Comparison of ENCODE assay signal across 15 cellular contexts in the genomic region with DNA sequence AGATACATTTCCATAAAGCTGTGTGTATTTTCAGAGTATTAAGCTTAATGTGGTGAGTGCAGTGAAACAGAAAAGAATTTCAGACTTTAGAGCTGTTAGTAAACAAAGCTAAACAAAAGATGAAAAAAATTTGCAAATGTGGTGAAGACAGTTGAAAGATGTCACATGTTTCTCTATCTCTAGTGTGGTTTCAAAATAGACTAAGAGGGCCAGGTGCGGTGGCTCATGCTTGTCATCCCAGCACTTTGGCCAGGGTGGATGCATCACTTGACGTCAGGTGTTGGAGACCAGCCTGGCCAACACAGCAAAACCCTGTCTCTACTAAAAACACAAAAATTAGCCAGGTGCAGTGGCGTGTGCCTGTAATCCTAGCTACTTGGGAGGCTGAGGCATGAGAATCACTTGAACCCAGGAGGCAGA.
DNase-seq lines count a peak whose midpoint lies in the region; ATAC-seq, FAIRE-seq and TF ChIP-seq lines count a peak whose summit lies in the region.
"Had no signal": no experiment of that assay in that cellular context is flagged by ENCODE, and none has a peak within 500 bp of the region (broad histone marks: within the 10 kb centered on the region; RNA-seq: fewer than 3 reads in every experiment).

No MANE protein-coding gene starts in this region.

- ATAC-seq in GM18519 (IDR thresholded peaks at IDR 0.05; ENCODE audit: low FRiP score, unreplicated experiment): peak; percentile 83
- peak; percentile 59 for ATAC-seq in GM21515 (IDR thresholded peaks at IDR 0.05; ENCODE audit: unreplicated experiment)
- ATAC-seq in HG03354 (IDR thresholded peaks at IDR 0.05; ENCODE audit: poor library complexity, severe bottlenecking, unreplicated experiment): peak; percentile 86
- ATAC-seq: naive thymus-derived CD8-positive, alpha-beta T cell had no signal

- H3K4me3 ChIP-seq in fibroblast of villous mesenchyme (ENCODE audit: low read depth, low read length): no peak overlapping the region
- H3K4me3 ChIP-seq: HAP-1, smooth muscle cell had no signal

- TF ChIP-seq CTCF in fibroblast of villous mesenchyme (IDR thresholded peaks at IDR 0.05; ENCODE audit: insufficient read depth, low read depth, low read length): no peak

- DNase-seq in fibroblast of villous mesenchyme (ENCODE audit: low read depth) (peak; percentile 51), GOT3 (lab: John Stamatoyannopoulos, UW) (no peak), GM19239 (ENCODE audit: insufficient read length, low spot score) (no peak), AML-193 (lab: John Stamatoyannopoulos, UW) (no peak), amniotic stem cell (lab: John Stamatoyannopoulos, UW) (no peak)
- DNase-seq: NCI-H446 had no signal

- FAIRE-seq in GM19239 (lab: Jason Lieb, UNC): no peak
- FAIRE-seq: D721Med, GM12892, islet of Langerhans had no signal
